In genomic region chr1:230381049-230381467, GRCh38 we compare ENCODE assay signal across 16 cellular contexts. TPM values are rescaled to one million over a fixed set of nuclear protein-coding genes. Genes with fewer than 3 reads are reported as not detected.
DNase-seq lines count a peak whose midpoint lies in the region; ATAC-seq and TF ChIP-seq lines count a peak whose summit lies in the region.
"Had no signal": no experiment of that assay in that cellular context is flagged by ENCODE, and none has a peak within 500 bp of the region (broad histone marks: within the 10 kb centered on the region; RNA-seq: fewer than 3 reads in every experiment).

No MANE protein-coding gene starts in this region.

- TF ChIP-seq EP300 in Ishikawa (IDR thresholded peaks at IDR 0.05; ENCODE audit: borderline replicate concordance): no peak

- H3K4me1 ChIP-seq in BE2C: peaks cover 15% of the 10 kb centered on the region
- no peaks in the 10 kb centered on the region for H3K4me1 ChIP-seq in mucosa of descending colon (ENCODE audit: low read depth)
- H3K4me1 ChIP-seq: Peyer's patch had no signal

- no peaks in the 10 kb centered on the region for H3K36me3 Mint-ChIP-seq in activated CD4-positive, alpha-beta T cell treated with anti-CD3 and anti-CD28 coated beads, Interleukin-2, amount 10 ng/mL, durations not matched to agents 24 days and 14 days (ENCODE audit: low read depth)
- H3K36me3 Mint-ChIP-seq: stimulated activated effector memory CD8-positive, alpha-beta T cell treated with anti-CD3 and anti-CD28 coated beads, Interleukin-12 subunit alpha, Interleukin-12 subunit beta, amount 100 ng/mL, for 72 hours had no signal

- no peaks in the 10 kb centered on the region for H3K27me3 ChIP-seq in BE2C
- H3K27me3 ChIP-seq: Peyer's patch had no signal

- no peak overlapping the region for H3K27ac Mint-ChIP-seq in activated CD4-positive, alpha-beta T cell treated with anti-CD3 and anti-CD28 coated beads, Interleukin-2, amount 10 ng/mL, durations not matched to agents 24 days and 14 days
- H3K27ac Mint-ChIP-seq: activated T-helper 17 cell treated with anti-CD3 and anti-CD28 coated beads, Interleukin-2, amount 50 U/mL, for 72 hours; stimulated activated effector memory CD8-positive, alpha-beta T cell treated with anti-CD3 and anti-CD28 coated beads, Interleukin-12 subunit alpha, Interleukin-12 subunit beta, amount 100 ng/mL, for 72 hours had no signal

- H3K9me3 ChIP-seq in BE2C: no peaks in the 10 kb centered on the region; the same call in 1 of the 2 replicates
- H3K9me3 ChIP-seq in mucosa of descending colon: peaks cover 6% of the 10 kb centered on the region

- peak; percentile 70 for DNase-seq in BE2C
- peak in 11 of 61 donors; percentile 24 to 66 (median 40) for DNase-seq in caudate nucleus (lab: John Stamatoyannopoulos, UW)
- DNase-seq in mucosa of descending colon: peak in 1 of 3 donors; percentile 17
- DNase-seq in cerebellum (ENCODE audit: low spot score): no peak
- DNase-seq in activated CD4-positive, alpha-beta T cell treated with anti-CD3 and anti-CD28 coated beads, Interleukin-2, amount 10 ng/mL, durations not matched to agents 24 days and 14 days: no peak
- no peak for DNase-seq in activated CD4-positive, alpha-beta T cell treated with anti-CD3 and anti-CD28 coated beads, Interleukin-2, amount 50 U/mL, for 4 hours
- DNase-seq: erythroblast, left cardiac atrium, NCI-H1417 treated with DMSO at 0.1 percent for 48 hours, Peyer's patch, retina, T1000 had no signal

- TF ChIP-seq CTCF in BE2C (IDR thresholded peaks at IDR 0.05; ENCODE audit: low read depth, low read length) (no peak), mucosa of descending colon (IDR thresholded peaks at IDR 0.05) (no peak)

- ATAC-seq in mucosa of descending colon (peak; percentile 82), GM19463 (IDR thresholded peaks at IDR 0.05; ENCODE audit: unreplicated experiment) (no peak)
- ATAC-seq: activated T-helper 17 cell treated with anti-CD3 and anti-CD28 coated beads, Interleukin-2, amount 50 U/mL, for 72 hours; stimulated activated effector memory CD8-positive, alpha-beta T cell treated with anti-CD3 and anti-CD28 coated beads, Interleukin-12 subunit alpha, Interleukin-12 subunit beta, amount 100 ng/mL, for 72 hours had no signal

- no peak overlapping the region for H3K4me3 Mint-ChIP-seq in activated CD4-positive, alpha-beta T cell treated with anti-CD3 and anti-CD28 coated beads, Interleukin-2, amount 10 ng/mL, durations not matched to agents 24 days and 14 days
- H3K4me3 Mint-ChIP-seq: activated T-helper 17 cell treated with anti-CD3 and anti-CD28 coated beads, Interleukin-2, amount 50 U/mL, for 72 hours; stimulated activated effector memory CD8-positive, alpha-beta T cell treated with anti-CD3 and anti-CD28 coated beads, Interleukin-12 subunit alpha, Interleukin-12 subunit beta, amount 100 ng/mL, for 72 hours had no signal

- peaks cover 16% of the 10 kb centered on the region for H3K9me3 Mint-ChIP-seq in activated CD4-positive, alpha-beta T cell treated with anti-CD3 and anti-CD28 coated beads, Interleukin-2, amount 10 ng/mL, durations not matched to agents 24 days and 14 days

- H3K4me3 ChIP-seq in BE2C (ENCODE audit: low read depth, low read length) (no peak overlapping the region), mucosa of descending colon (no peak overlapping the region)
- H3K4me3 ChIP-seq: Peyer's patch had no signal

- peaks cover 1% of the 10 kb centered on the region for H3K27me3 Mint-ChIP-seq in activated CD4-positive, alpha-beta T cell treated with anti-CD3 and anti-CD28 coated beads, Interleukin-2, amount 10 ng/mL, durations not matched to agents 24 days and 14 days

- H3K36me3 ChIP-seq in BE2C (no peaks in the 10 kb centered on the region; the same call in 1 of the 2 replicates), mucosa of descending colon (ENCODE audit: low read depth) (no peaks in the 10 kb centered on the region)
- H3K36me3 ChIP-seq: Peyer's patch had no signal

- intact Hi-C loops in mucosa of descending colon (cut with DNase I, micrococcal nuclease): no loop called here
- intact Hi-C loops in activated CD4-positive, alpha-beta T cell treated with anti-CD3 and anti-CD28 coated beads, Interleukin-2, amount 10 ng/mL, durations not matched to agents 24 days and 14 days (cut with micrococcal nuclease): no loop called here

- H3K27ac ChIP-seq in caudate nucleus (ENCODE audit: low read depth, low read length): peak overlapping the region; percentile 31
- H3K27ac ChIP-seq: Peyer's patch had no signal

- no peaks in the 10 kb centered on the region for H3K4me1 Mint-ChIP-seq in activated CD4-positive, alpha-beta T cell treated with anti-CD3 and anti-CD28 coated beads, Interleukin-2, amount 10 ng/mL, durations not matched to agents 24 days and 14 days
- H3K4me1 Mint-ChIP-seq: stimulated activated effector memory CD8-positive, alpha-beta T cell treated with anti-CD3 and anti-CD28 coated beads, Interleukin-12 subunit alpha, Interleukin-12 subunit beta, amount 100 ng/mL, for 72 hours had no signal

- no peak for TF ChIP-seq RAD21 in Ishikawa (IDR thresholded peaks at IDR 0.05; ENCODE audit: low read depth)

TF ChIP-seq in Ishikawa, 13 proteins besides CTCF, POLR2A, EP300 and RAD21:
- no peak for TF ChIP-seq REST (IDR thresholded peaks at IDR 0.05; ENCODE audit: low read depth)
- no peak for TF ChIP-seq ZBTB7A (IDR thresholded peaks at IDR 0.05; ENCODE audit: low read depth)
- TF ChIP-seq USF1 (IDR thresholded peaks at IDR 0.05): no peak
- TF ChIP-seq, protein P1, sequence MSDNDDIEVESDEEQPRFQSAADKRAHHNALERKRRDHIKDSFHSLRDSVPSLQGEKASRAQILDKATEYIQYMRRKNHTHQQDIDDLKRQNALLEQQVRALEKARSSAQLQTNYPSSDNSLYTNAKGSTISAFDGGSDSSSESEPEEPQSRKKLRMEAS (IDR thresholded peaks at IDR 0.05): no peak
- 0 out of 2 replicates have a peak, but pooled peaks have one; percentile 21 for TF ChIP-seq CEBPB (IDR thresholded peaks at IDR 0.05)
- no peak for TF ChIP-seq TCF12 (IDR thresholded peaks at IDR 0.05; ENCODE audit: low read depth)

RNA-seq across cellular contexts. Expression of gene PGBD5, which starts 45.1 kb away (rescaled TPM):
- 7.0 TPM for polyA plus RNA-seq in BE2C (2012; ENCODE audit: insufficient read depth, insufficient read length, low read depth)
- total RNA-seq in mucosa of descending colon (1 to 10 TPM; 1.4 to 3.2 (median 2.7) TPM), cerebellum (21.4 TPM)
- 0.09 TPM in 1 of 2 replicates, not detected in the other for total RNA-seq in activated CD4-positive, alpha-beta T cell treated with anti-CD3 and anti-CD28 coated beads, Interleukin-2, amount 10 ng/mL, durations not matched to agents 24 days and 14 days
